9 cellular contexts compared by ENCODE assay signal in genomic region chr16:8869212-8869987, GRCh38. TPM values are rescaled to one million over a fixed set of nuclear protein-coding genes. Genes with fewer than 3 reads are reported as not detected.
A peak's percentile ranks its signal among the peaks of the same experiment; 100 is the strongest.
DNase-seq lines count a peak whose midpoint lies in the region; ATAC-seq, FAIRE-seq and TF ChIP-seq lines count a peak whose summit lies in the region.
"Had no signal": no experiment of that assay in that cellular context is flagged by ENCODE, and none has a peak within 500 bp of the region (broad histone marks: within the 10 kb centered on the region; RNA-seq: fewer than 3 reads in every experiment).

No MANE protein-coding gene starts in this region.

- TF ChIP-seq RAD21 in GM12878 (IDR thresholded peaks at IDR 0.05; ENCODE audit: insufficient read depth, low read depth, low read length) = no peak

- peaks cover 22% of the 10 kb centered on the region for H3K4me1 ChIP-seq in HUES64 (ENCODE audit: insufficient read depth, low read length)
- H3K4me1 ChIP-seq in GM12878 (ENCODE audit: control insufficient read depth, insufficient read depth, low read length) = peaks cover 30% of the 10 kb centered on the region
- H3K4me1 ChIP-seq in mesodermal cell (ENCODE audit: control insufficient read depth, insufficient read depth, low read length, poor library complexity, severe bottlenecking) = peaks cover 19% of the 10 kb centered on the region

- H2AFZ ChIP-seq in GM12878 (ENCODE audit: control insufficient read depth, low read depth, low read length) = peak overlapping the region; percentile 64

- SMC1A ChIA-PET in GM12878 (lab: Charles Lee; ENCODE audit: uncharacterized antibody, unreplicated experiment) = interaction anchor here (0.9 to 4.4 kb wide), 8 partner anchors 11 to 212 kb away, joined by 3 to 29 read pairs (median 3); partner anchors contain the start of gene LITAFD

- 0 out of 2 replicates have a peak, but pooled peaks cover under 1% of the 10 kb centered on the region for H4K20me1 ChIP-seq in GM12878 (ENCODE audit: control insufficient read depth, insufficient read depth)

- intact Hi-C loops in GM12878 (cut with micrococcal nuclease; ENCODE audit: unreplicated experiment) = loop anchor here (1.0 kb wide), 1 partner anchor 23 kb away; no protein-coding TSS in a partner anchor

- H3K27me3 ChIP-seq in BJ (ENCODE audit: control insufficient read depth, insufficient read depth, low read length) = no peaks in the 10 kb centered on the region
- no peaks in the 10 kb centered on the region for H3K27me3 ChIP-seq in HUES64 (ENCODE audit: insufficient read depth, low read length)
- H3K27me3 ChIP-seq in GM12878 (replicated peaks in 1 of 2; ENCODE audit: control insufficient read depth in 2 of 2, insufficient read depth in 2 of 2, low read length in 1 of 2) = no peaks in the 10 kb centered on the region

- FAIRE-seq in GM12878 (lab: Jason Lieb, UNC) = no peak

- ATAC-seq in GM12878 (no peak), GM18907 (IDR thresholded peaks at IDR 0.05; ENCODE audit: unreplicated experiment) (no peak), GM19467 (IDR thresholded peaks at IDR 0.05; ENCODE audit: unreplicated experiment) (no peak), HG02571 (IDR thresholded peaks at IDR 0.05; ENCODE audit: unreplicated experiment) (no peak)

- BruUV-seq in GM12878 (replicated peaks; lab: Mats Ljungman, UMichigan) = TSS peak; percentile 93

- WGBS in HUES64 = 20% methylated on average over 34 of the region's 37 CpGs
- 26% methylated on average over 31 of the region's 37 CpGs for WGBS in GM12878 (ENCODE audit: insufficient coverage, insufficient replicate concordance, low lambda C conversion rate, missing lambda C conversion rate)
- WGBS in mesodermal cell (ENCODE audit: insufficient coverage in 2 of 2), 2 experiments = 30 to 39% methylated on average over 18 to 27 of the region's 37 CpGs

- in situ Hi-C loops in GM12878 (cut with MboI) = no loop called here

- no peak; a peak in 1 of 4 replicates for TF ChIP-seq EP300 in GM12878 (IDR thresholded peaks at IDR 0.05; ENCODE audit: borderline replicate concordance in 1 of 2, control insufficient read depth in 1 of 2, low read depth in 2 of 2, low read length in 2 of 2)

- CTCF ChIA-PET in BJ (lab: Yijun Ruan, JAX) = interaction anchor here (0.9 to 2.8 kb wide), 4 partner anchors 9 to 15 kb away, joined by 3 to 18 read pairs (median 4); partner anchors contain the start of gene LITAFD
- CTCF ChIA-PET in GM12878 (lab: Yijun Ruan, JAX) = interaction anchor here (0.6 to 3.1 kb wide), 5 partner anchors 11 to 51 kb away, joined by 3 to 30 read pairs (median 4); no protein-coding TSS in a partner anchor

- RAD21 ChIA-PET in GM12878 (lab: Charles Lee; ENCODE audit: unreplicated experiment) = interaction anchor here (0.6 to 3.9 kb wide), 24 partner anchors 9 to 300 kb away, joined by 3 to 44 read pairs (median 4); partner anchors contain the start of genes HAPSTR1, LITAFD, PMM2 and TMEM186

- H3K9me3 ChIP-seq in HUES64 (ENCODE audit: insufficient read depth, low read depth, low read length) (no peaks in the 10 kb centered on the region), GM12878 (replicated peaks; ENCODE audit: control insufficient read depth, insufficient read depth, low read length) (no peaks in the 10 kb centered on the region), mesodermal cell (ENCODE audit: control insufficient read depth, low read length) (no peaks in the 10 kb centered on the region)

- H3K4me2 ChIP-seq in GM12878 (ENCODE audit: control insufficient read depth, insufficient read depth) = peak overlapping the region; percentile 66

- H3K4me3 ChIP-seq in BJ (ENCODE audit: low read depth, low read length) (peak overlapping the region; percentile 76), HUES64 (ENCODE audit: low read length) (peak overlapping the region; percentile 67), GM12878 (peak overlapping the region; percentile 63), mesodermal cell (ENCODE audit: extremely low read depth, insufficient read depth, low read length, poor library complexity, severe bottlenecking) (peak overlapping the region; percentile 29)

- H3K9ac ChIP-seq in HUES64 (ENCODE audit: low read depth, low read length) (peak overlapping the region; percentile 79), GM12878 (ENCODE audit: control insufficient read depth, insufficient read depth, low read length) (peak overlapping the region; percentile 69; the same call in 1 of the 2 replicates)

- H3K36me3 ChIP-seq in BJ (ENCODE audit: control insufficient read depth, insufficient read depth, low read length) (no peaks in the 10 kb centered on the region), HUES64 (ENCODE audit: insufficient read depth, low read length) (0 out of 2 replicates have a peak, but pooled peaks cover 5% of the 10 kb centered on the region), GM12878 (ENCODE audit: control insufficient read depth in 2 of 2, insufficient read depth in 2 of 2, low read length in 1 of 2) (peaks cover 2 to 4% of the 10 kb centered on the region in 2 experiments; a peak in 2 of 4 replicates), mesodermal cell (ENCODE audit: control insufficient read depth, insufficient read depth, low read length) (peaks cover 3% of the 10 kb centered on the region)

- peak; percentile 6; the same call in 1 of the 2 replicates for TF ChIP-seq POLR2A in GM12878 (IDR thresholded peaks at IDR 0.05; ENCODE audit: low read depth, low read length)

- H3K27ac ChIP-seq in HUES64 (ENCODE audit: low read depth, low read length) = peak overlapping the region; percentile 44
- H3K27ac ChIP-seq in GM12878 (ENCODE audit: control insufficient read depth, insufficient read depth) = peak overlapping the region; percentile 65
- H3K27ac ChIP-seq in mesodermal cell (ENCODE audit: low read depth, low read length, severe bottlenecking) = peak overlapping the region; percentile 24

- TF ChIP-seq CTCF in BJ (IDR thresholded peaks at IDR 0.05; ENCODE audit: insufficient read depth, low read depth, low read length) (0 out of 2 replicates have a peak, but pooled peaks have one; percentile 2), GM12878 (IDR thresholded peaks at IDR 0.05 in 2 of 3, conservative IDR thresholded peaks at IDR 0.05 in 1 of 3; ENCODE audit: control insufficient read depth in 2 of 3, extremely low read depth in 1 of 3, insufficient read depth in 1 of 3, low read depth in 3 of 3, low read length in 3 of 3) (peak in 2 of 3 experiments; percentile 3 to 15; a peak in 1 of 6 replicates)

- POLR2A ChIA-PET in BJ (lab: Charles Lee) = interaction anchor here (0.5 to 0.6 kb wide), 2 partner anchors 7 to 314 kb away, joined by 3 to 6 read pairs; no protein-coding TSS in a partner anchor
- POLR2A ChIA-PET in GM12878 (lab: Charles Lee) = interaction anchor here (0.6 to 2.2 kb wide), 13 partner anchors 9 to 222 kb away, joined by 3 to 8 read pairs (median 4); partner anchors contain the start of genes HAPSTR1, PMM2 and TMEM186

- H3K79me2 ChIP-seq in GM12878 (ENCODE audit: control insufficient read depth, insufficient read depth, low read length) = peaks cover 38% of the 10 kb centered on the region

- no peak for DNase-seq in BJ (ENCODE audit: low read depth)
- DNase-seq in GM12878 (ENCODE audit: low read depth, low spot score) = no peak
- DNase-seq in SKM-1 (lab: John Stamatoyannopoulos, UW; ENCODE audit: unreplicated experiment) = no peak

TF ChIP-seq in GM12878, 131 proteins besides CTCF, POLR2A, EP300 and RAD21 (continues in another document):
- TF ChIP-seq TCF12 (IDR thresholded peaks at IDR 0.05; ENCODE audit: low read depth, low read length) = peak; percentile 59; the same call in 1 of the 2 replicates
- peak in 1 of 2 experiments; percentile 51; a peak in 2 of 4 replicates for TF ChIP-seq IKZF2 (IDR thresholded peaks at IDR 0.05)

RNA-seq across cellular contexts. Expression of gene CARHSP1, which starts 0.6 kb away (rescaled TPM):
- 88.0 and 119 TPM in 2 replicates for polyA plus RNA-seq in BJ (2011; rRNA removed)
- polyA minus RNA-seq in BJ (2011; rRNA and poly(A)+ RNA removed) = 60.0 and 111 TPM in 2 replicates
- polyA plus RNA-seq in HUES64 (2013, experiment 1 of 2) = 157 TPM
- 179 TPM for polyA plus RNA-seq in HUES64 (2013, experiment 2 of 2)
- 27.6 and 29.2 TPM in 2 replicates for total RNA-seq in GM12878 (2013; cell fraction: nucleolus; rRNA removed)
- 92.3 and 109 TPM in 2 replicates for total RNA-seq in GM12878 (2014; rRNA removed)
- 40.5 and 45.0 TPM in 2 replicates for total RNA-seq in GM12878 (2014; rRNA removed; fragmentation: Illumina TruSeq; extraction: Trizol)
- total RNA-seq in GM12878 (2021) = 61.3 and 68.6 TPM in 2 replicates
- polyA plus RNA-seq in GM12878 (2011; ENCODE audit: low read depth) = 45.4 TPM
- 39.2 and 65.3 TPM in 2 replicates for polyA plus RNA-seq in GM12878 (2011; rRNA removed)
- polyA plus RNA-seq in GM12878 (2011; cell fraction: cytosol; rRNA removed) = 94.4 and 162 TPM in 2 replicates
- polyA plus RNA-seq in GM12878 (2011; cell fraction: nucleus; rRNA removed) = 80.8 and 81.4 TPM in 2 replicates
- polyA plus RNA-seq in GM12878 (2012) = 61.2 and 68.1 TPM in 2 replicates
- 24.7 and 34.1 TPM in 2 replicates for polyA plus RNA-seq in GM12878 (2014; fragmentation: Illumina TruSeq; extraction: Trizol)
- polyA plus RNA-seq in GM12878 (2014; fragmentation: Nextera tagmentation; extraction: Ambion mirVana) = 1 to 10 TPM; 5.5 to 8.4 TPM
- polyA plus RNA-seq in GM12878 (2014; rRNA removed) = 104 and 112 TPM in 2 replicates
- polyA plus RNA-seq in GM12878 (2016; fragmentation: Nextera tagmentation; extraction: Ambion mirVana) = 10 to 100 TPM; 83.2 to 86.2 TPM
- polyA minus RNA-seq in GM12878 (2011; rRNA and poly(A)+ RNA removed) = 81.6 and 120 TPM in 2 replicates
- polyA minus RNA-seq in GM12878 (2011; cell fraction: cytosol; rRNA and poly(A)+ RNA removed) = 39.4 and 40.0 TPM in 2 replicates
- polyA minus RNA-seq in GM12878 (2011; cell fraction: nucleus; rRNA and poly(A)+ RNA removed) = 15.8 and 26.4 TPM in 2 replicates
- polyA plus RNA-seq in mesodermal cell (2013, experiment 1 of 2) = 112 TPM
- polyA plus RNA-seq in mesodermal cell (2013, experiment 2 of 2) = 95.8 TPM

RNA-seq across cellular contexts. Expression of gene LITAFD, which starts 12.8 kb away (rescaled TPM):
- polyA plus RNA-seq in BJ (2011; rRNA removed) (not detected in 2 replicates), GM12878 (2011; rRNA removed) (not detected in 2 replicates), GM12878 (2014; fragmentation: Illumina TruSeq; extraction: Trizol) (not detected in 2 replicates), GM12878 (2014; fragmentation: Nextera tagmentation; extraction: Ambion mirVana) (not detected), GM12878 (2014; rRNA removed) (not detected in 2 replicates), GM12878 (2016; fragmentation: Nextera tagmentation; extraction: Ambion mirVana) (not detected)
- not detected in 2 replicates for polyA minus RNA-seq in BJ (2011; rRNA and poly(A)+ RNA removed)
- polyA plus RNA-seq in HUES64 (2013, experiment 1 of 2) = not detected
- not detected for polyA plus RNA-seq in HUES64 (2013, experiment 2 of 2)
- not detected in 2 replicates for total RNA-seq in GM12878 (2013; cell fraction: nucleolus; rRNA removed)
- total RNA-seq in GM12878 (2014; rRNA removed) (not detected in 2 replicates), GM12878 (2014; rRNA removed; fragmentation: Illumina TruSeq; extraction: Trizol) (not detected in 2 replicates), GM12878 (2021) (not detected in 2 replicates)
- not detected for polyA plus RNA-seq in GM12878 (2011; ENCODE audit: low read depth)
- polyA plus RNA-seq in GM12878 (2011; cell fraction: cytosol; rRNA removed) = not detected in 2 replicates
- polyA plus RNA-seq in GM12878 (2011; cell fraction: nucleus; rRNA removed) = not detected in 2 replicates
- not detected in 2 replicates for polyA plus RNA-seq in GM12878 (2012)
- polyA minus RNA-seq in GM12878 (2011; rRNA and poly(A)+ RNA removed) = not detected in 2 replicates
- not detected in 2 replicates for polyA minus RNA-seq in GM12878 (2011; cell fraction: cytosol; rRNA and poly(A)+ RNA removed)
- polyA minus RNA-seq in GM12878 (2011; cell fraction: nucleus; rRNA and poly(A)+ RNA removed) = not detected in 2 replicates
- not detected for polyA plus RNA-seq in mesodermal cell (2013, experiment 1 of 2)
- polyA plus RNA-seq in mesodermal cell (2013, experiment 2 of 2) = not detected
- total RNA-seq: HT1080 had no signal
